Comparison of ENCODE assay signal across 8 cellular contexts in the genomic region with DNA sequence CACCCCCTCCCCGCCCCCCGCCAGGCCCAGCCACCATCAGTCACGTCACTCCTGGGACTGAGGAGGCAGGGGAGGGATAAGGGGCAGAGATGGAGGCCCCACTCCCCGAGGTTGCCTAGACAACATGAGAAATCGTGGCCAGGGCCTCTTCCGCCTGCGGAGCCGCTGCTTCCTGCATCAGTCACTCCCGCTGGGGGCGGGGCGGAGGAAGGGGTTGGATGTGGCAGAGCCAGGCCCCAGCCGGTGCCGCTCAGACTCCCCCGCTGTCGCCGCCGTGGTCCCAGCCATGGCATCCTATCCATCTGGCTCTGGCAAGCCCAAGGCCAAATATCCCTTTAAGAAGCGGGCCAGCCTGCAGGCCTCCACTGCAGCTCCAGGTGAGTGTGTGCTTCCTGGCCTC. TPM values are rescaled to one million over a fixed set of nuclear protein-coding genes. Genes with fewer than 3 reads are reported as not detected.
DNase-seq lines count a peak whose midpoint lies in the region; ATAC-seq and TF ChIP-seq lines count a peak whose summit lies in the region.

No MANE protein-coding gene starts in this region.

- H3K27ac ChIP-seq in SJSA1 = no peak overlapping the region; the same call in 1 of the 2 replicates
- peak overlapping the region; percentile 17 to 85 (median 82) for H3K27ac ChIP-seq in gastroesophageal sphincter
- H3K27ac ChIP-seq in substantia nigra (ENCODE audit: low read depth, low read length, poor library complexity, severe bottlenecking) = peak overlapping the region; percentile 72

- intact Hi-C loops in activated naive CD4-positive, alpha-beta T cell treated with anti-CD3 and anti-CD28 coated beads for 36 hours (cut with micrococcal nuclease) = loop anchor here (1.0 to 5.0 kb wide), 3 partner anchors 138 to 409 kb away; a partner anchor contains a TSS

- H3K36me3 Mint-ChIP-seq in HFFc6 (ENCODE audit: low read depth) = peaks cover 13% of the 10 kb centered on the region
- peaks cover 4% of the 10 kb centered on the region for H3K36me3 Mint-ChIP-seq in activated naive CD4-positive, alpha-beta T cell treated with anti-CD3 and anti-CD28 coated beads for 36 hours (ENCODE audit: low read depth)

- peaks cover 71% of the 10 kb centered on the region for H3K4me1 Mint-ChIP-seq in HFFc6 (ENCODE audit: low read depth)
- peaks cover 57% of the 10 kb centered on the region for H3K4me1 Mint-ChIP-seq in activated naive CD4-positive, alpha-beta T cell treated with anti-CD3 and anti-CD28 coated beads for 36 hours (ENCODE audit: low read depth)

- peaks cover 3% of the 10 kb centered on the region; the same call in 1 of the 2 replicates for H3K36me3 ChIP-seq in SJSA1
- H3K36me3 ChIP-seq in gastroesophageal sphincter = peaks cover 0 to 6% of the 10 kb centered on the region in 2 donors

- peak; percentile 75 for DNase-seq in GM04503 (ENCODE audit: low read depth)
- DNase-seq in HFFc6 = peak; percentile 93
- peak; percentile 92 for DNase-seq in MV-4-11 (lab: John Stamatoyannopoulos, UW)
- peak; percentile 73 to 97 for DNase-seq in SJSA1 (ENCODE audit: low read depth in 1 of 2, low spot score in 2 of 2)
- peak; percentile 98 for DNase-seq in activated naive CD4-positive, alpha-beta T cell treated with anti-CD3 and anti-CD28 coated beads for 36 hours
- DNase-seq in non-pigmented ciliary epithelial cell (ENCODE audit: low read depth) = peak; percentile 77
- DNase-seq in substantia nigra (lab: John Stamatoyannopoulos, UW) = peak in 47 of 49 donors; percentile 37 to 93 (median 80)

- peak overlapping the region; percentile 100 for H3K27ac Mint-ChIP-seq in HFFc6
- H3K27ac Mint-ChIP-seq in activated naive CD4-positive, alpha-beta T cell treated with anti-CD3 and anti-CD28 coated beads for 36 hours = peak overlapping the region; percentile 91

- H3K27me3 Mint-ChIP-seq in HFFc6 (ENCODE audit: insufficient read depth) = peaks cover 5% of the 10 kb centered on the region
- H3K27me3 Mint-ChIP-seq in activated naive CD4-positive, alpha-beta T cell treated with anti-CD3 and anti-CD28 coated beads for 36 hours (ENCODE audit: low read depth) = no peaks in the 10 kb centered on the region

- no peaks in the 10 kb centered on the region for H3K9me3 ChIP-seq in SJSA1 (replicated peaks)
- H3K9me3 ChIP-seq in gastroesophageal sphincter = no peaks in the 10 kb centered on the region

- CTCF ChIA-PET in activated naive CD4-positive, alpha-beta T cell treated with anti-CD3 and anti-CD28 coated beads for 36 hours (lab: Charles Lee) = interaction anchor here (0.9 to 2.5 kb wide), 5 partner anchors 9 to 89 kb away, joined by 3 to 15 read pairs (median 8); no protein-coding TSS in a partner anchor

- H3K4me1 ChIP-seq in SJSA1 (replicated peaks) (peaks cover 31% of the 10 kb centered on the region), gastroesophageal sphincter (peaks cover 0 to 71% (median 37%) of the 10 kb centered on the region in 3 donors)

- WGBS in gastroesophageal sphincter (ENCODE audit: low coverage in 1 of 2), 2 donors = no CpG with 5 or more reads among the region's 18 CpGs

- peak overlapping the region; percentile 95 for H3K4me3 Mint-ChIP-seq in HFFc6
- H3K4me3 Mint-ChIP-seq in activated naive CD4-positive, alpha-beta T cell treated with anti-CD3 and anti-CD28 coated beads for 36 hours = peak overlapping the region; percentile 93

- no peak for TF ChIP-seq EP300 in gastroesophageal sphincter (IDR thresholded peaks at IDR 0.05)

- no peaks in the 10 kb centered on the region for H3K9me3 Mint-ChIP-seq in HFFc6
- no peaks in the 10 kb centered on the region for H3K9me3 Mint-ChIP-seq in activated naive CD4-positive, alpha-beta T cell treated with anti-CD3 and anti-CD28 coated beads for 36 hours

- peak overlapping the region; percentile 51 for H3K4me3 ChIP-seq in SJSA1
- H3K4me3 ChIP-seq in gastroesophageal sphincter = peak overlapping the region; percentile 37 to 66

- H3K27me3 ChIP-seq in SJSA1 (replicated peaks) = no peaks in the 10 kb centered on the region
- H3K27me3 ChIP-seq in gastroesophageal sphincter = no peaks in the 10 kb centered on the region

- peak; percentile 86 for ATAC-seq in gastroesophageal sphincter

- no peak for TF ChIP-seq POLR2A in gastroesophageal sphincter (IDR thresholded peaks at IDR 0.05)

- TF ChIP-seq CTCF in HFFc6 (IDR thresholded peaks at IDR 0.05) (no peak), gastroesophageal sphincter (IDR thresholded peaks at IDR 0.05) (no peak)

RNA-seq across cellular contexts. Expression of a gene that starts 1.3 kb away (rescaled TPM):
- 100 to 1,000 TPM; 127 to 172 (median 139) TPM for total RNA-seq in HFFc6 (2021; fragmentation: NEBNext Ultra II Directional; extraction: Animal tissue kit (Norgen Biotek cat#: 25700))
- total RNA-seq in SJSA1 (2014; rRNA removed; shearing (Covaris generic)) = 47.6 and 49.2 TPM in 2 replicates
- 10 to 100 TPM; 41.3 to 56.9 TPM for total RNA-seq in activated naive CD4-positive, alpha-beta T cell treated with anti-CD3 and anti-CD28 coated beads for 36 hours
- total RNA-seq in gastroesophageal sphincter = 10 to 100 TPM; 28.9 to 38.0 (median 35.6) TPM

RNA-seq across cellular contexts. Expression of a gene that starts 1.5 kb away (rescaled TPM):
- under 1 TPM in 3 of 6 experiments, not detected in 3; 0.11 to 0.40 (median 0.34) TPM for total RNA-seq in HFFc6 (2021; fragmentation: NEBNext Ultra II Directional; extraction: Animal tissue kit (Norgen Biotek cat#: 25700))
- total RNA-seq in SJSA1 (2014; rRNA removed; shearing (Covaris generic)) = 0.16 TPM in 1 of 2 replicates, not detected in the other
- under 1 TPM; 0.22 to 0.50 TPM for total RNA-seq in activated naive CD4-positive, alpha-beta T cell treated with anti-CD3 and anti-CD28 coated beads for 36 hours
- not detected for total RNA-seq in gastroesophageal sphincter

RNA-seq across cellular contexts. Expression of a gene that starts 35.0 kb away (rescaled TPM):
- total RNA-seq in HFFc6 (2021; fragmentation: NEBNext Ultra II Directional; extraction: Animal tissue kit (Norgen Biotek cat#: 25700)) = 10 to 100 TPM; 16.0 to 27.1 (median 24.8) TPM
- total RNA-seq in SJSA1 (2014; rRNA removed; shearing (Covaris generic)) = 18.8 and 26.7 TPM in 2 replicates
- 1 to 10 TPM; 8.8 to 9.9 TPM for total RNA-seq in activated naive CD4-positive, alpha-beta T cell treated with anti-CD3 and anti-CD28 coated beads for 36 hours
- 10 to 100 TPM; 21.4 to 71.0 (median 42.4) TPM for total RNA-seq in gastroesophageal sphincter

RNA-seq across cellular contexts. Expression of a gene that starts 47.0 kb away (rescaled TPM):
- 10 to 100 TPM; 32.4 to 53.4 (median 46.1) TPM for total RNA-seq in HFFc6 (2021; fragmentation: NEBNext Ultra II Directional; extraction: Animal tissue kit (Norgen Biotek cat#: 25700))
- 4.1 and 19.3 TPM in 2 replicates for total RNA-seq in SJSA1 (2014; rRNA removed; shearing (Covaris generic))
- 10 to 100 TPM; 14.2 to 14.3 TPM for total RNA-seq in activated naive CD4-positive, alpha-beta T cell treated with anti-CD3 and anti-CD28 coated beads for 36 hours
- total RNA-seq in gastroesophageal sphincter = 10 to 100 TPM; 10.4 to 93.7 (median 42.2) TPM
